22 cellular contexts compared by ENCODE assay signal in genomic region chr13:93730780-93731179, GRCh38.
A peak's percentile ranks its signal among the peaks of the same experiment; 100 is the strongest.
DNase-seq lines count a peak whose midpoint lies in the region; TF ChIP-seq lines count a peak whose summit lies in the region.
"Had no signal": no experiment of that assay in that cellular context is flagged by ENCODE, and none has a peak within 500 bp of the region (broad histone marks: within the 10 kb centered on the region; RNA-seq: fewer than 3 reads in every experiment).

No MANE protein-coding gene starts in this region.

- intact Hi-C loops in mammary epithelial cell (cut with micrococcal nuclease): no loop called here

- H3K27ac ChIP-seq in mammary epithelial cell (ENCODE audit: insufficient read depth, low read depth, low read length): no peak overlapping the region
- H3K27ac ChIP-seq: vagina had no signal

- no peak for TF ChIP-seq CTCF in retinal pigment epithelial cell (conservative IDR thresholded peaks at IDR 0.05; ENCODE audit: low read depth, low read length)
- no peak for TF ChIP-seq CTCF in mammary epithelial cell (conservative IDR thresholded peaks at IDR 0.05 in 1 of 2, IDR thresholded peaks at IDR 0.05 in 1 of 2; ENCODE audit: extremely low read depth in 1 of 2, insufficient read depth in 1 of 2, low read depth in 1 of 2, low read length in 2 of 2)

- H3K9me3 ChIP-seq in adipocyte (ENCODE audit: control insufficient read depth, low read length) (no peaks in the 10 kb centered on the region), mammary epithelial cell (replicated peaks; ENCODE audit: insufficient read depth, low read length) (peaks cover 3% of the 10 kb centered on the region)
- H3K9me3 ChIP-seq: vagina had no signal

- no TSS peak for BruUV-seq in mammary epithelial cell (replicated peaks; lab: Mats Ljungman, UMichigan)

- no peaks in the 10 kb centered on the region for H3K36me3 Mint-ChIP-seq in activated T-cell treated with anti-CD3 and anti-CD28 coated beads, Interleukin-2, amount 50 U/mL, for 24 hours (ENCODE audit: low read depth)

- H3K27me3 ChIP-seq in adipocyte (replicated peaks; ENCODE audit: control insufficient read depth, insufficient read depth, low read length) (no peaks in the 10 kb centered on the region), mammary epithelial cell (ENCODE audit: insufficient read depth, low read length) (no peaks in the 10 kb centered on the region)
- H3K27me3 ChIP-seq: vagina had no signal

- no peaks in the 10 kb centered on the region for H3K4me1 Mint-ChIP-seq in activated T-cell treated with anti-CD3 and anti-CD28 coated beads, Interleukin-2, amount 50 U/mL, for 24 hours (ENCODE audit: low read depth)

- dilution Hi-C loops in mammary epithelial cell (cut with HindIII; ENCODE audit: low sequenced_read_pairs): no loop called here

- H3K4me2 ChIP-seq in mammary epithelial cell (ENCODE audit: insufficient read depth, low read depth, low read length): no peak overlapping the region

- H3K27ac Mint-ChIP-seq in activated T-cell treated with anti-CD3 and anti-CD28 coated beads, Interleukin-2, amount 50 U/mL, for 24 hours: no peak overlapping the region
- H3K27ac Mint-ChIP-seq: activated CD8-positive, alpha-beta T cell treated with anti-CD3 and anti-CD28 coated beads for 36 hours had no signal

- DNase-seq in DMS79 treated with DMSO at 0.1 percent for 48 hours (lab: John Stamatoyannopoulos, UW) (peak; percentile 58), adipocyte (ENCODE audit: low read depth) (peak; percentile 35), hepatic stellate cell (ENCODE audit: low spot score) (peak; percentile 2), retinal pigment epithelial cell (ENCODE audit: low read depth) (peak; percentile 71), amygdala (lab: John Stamatoyannopoulos, UW) (no peak), SIG-M5 treated with dmso at 0.1 percent for 504 hours (lab: John Stamatoyannopoulos, UW; ENCODE audit: unreplicated experiment) (no peak), mammary epithelial cell (no peak)
- DNase-seq in activated T-cell treated with anti-CD3 and anti-CD28 coated beads, Interleukin-2, amount 50 U/mL, for 24 hours: no peak
- DNase-seq: activated CD8-positive, alpha-beta T cell treated with anti-CD3 and anti-CD28 coated beads for 36 hours; activated naive CD4-positive, alpha-beta T cell treated with Interleukin-2 at 50 U/mL for 16 hours; activated T-cell treated with anti-CD3 and anti-CD28 coated beads, Interleukin-2, amount 50 U/mL, for 1 hour; anterior cingulate cortex; DMS 273 treated with DMSO at 0.1 percent for 48 hours; effector CD4-positive, alpha-beta T cell; erythroblast; HCEC 1CT; KG1; NCI-H187; NCI-H345; occipital lobe; right cardiac atrium had no signal

- in situ Hi-C loops in mammary epithelial cell (cut with MboI; ENCODE audit: low sequenced_read_pairs in 2 of 2): no loop called here

- no peak overlapping the region for H2AFZ ChIP-seq in mammary epithelial cell (ENCODE audit: low read depth, low read length)

- H3K4me3 ChIP-seq in adipocyte (ENCODE audit: low read length): no peak overlapping the region
- H3K4me3 ChIP-seq in retinal pigment epithelial cell (ENCODE audit: low read length): no peak overlapping the region
- H3K4me3 ChIP-seq in mammary epithelial cell (replicated peaks in 1 of 3; ENCODE audit: insufficient read depth in 1 of 3, low read depth in 2 of 3, low read length in 3 of 3): no peak overlapping the region
- H3K4me3 ChIP-seq: vagina had no signal

- WGBS in mammary epithelial cell (ENCODE audit: low coverage, missing lambda C conversion rate): 79% methylated on average over 3 of the region's 3 CpGs

- H3K4me3 Mint-ChIP-seq in activated T-cell treated with anti-CD3 and anti-CD28 coated beads, Interleukin-2, amount 50 U/mL, for 24 hours: no peak overlapping the region
- H3K4me3 Mint-ChIP-seq: activated CD8-positive, alpha-beta T cell treated with anti-CD3 and anti-CD28 coated beads for 36 hours had no signal

- H3K36me3 ChIP-seq in adipocyte (ENCODE audit: control insufficient read depth, insufficient read depth, low read length, severe bottlenecking): no peaks in the 10 kb centered on the region
- no peaks in the 10 kb centered on the region for H3K36me3 ChIP-seq in mammary epithelial cell (ENCODE audit: insufficient read depth, low read length)
- H3K36me3 ChIP-seq: vagina had no signal

- no peak overlapping the region for H3K9ac ChIP-seq in adipocyte (ENCODE audit: low read length)
- no peak overlapping the region for H3K9ac ChIP-seq in mammary epithelial cell (ENCODE audit: insufficient read depth, low read length)

- H4K20me1 ChIP-seq in mammary epithelial cell (ENCODE audit: insufficient read depth, low read length): no peaks in the 10 kb centered on the region

- H3K4me1 ChIP-seq in adipocyte (ENCODE audit: control insufficient read depth, insufficient read depth, low read length) (peaks cover 16% of the 10 kb centered on the region), mammary epithelial cell (ENCODE audit: insufficient read depth, low read length) (no peaks in the 10 kb centered on the region)
- H3K4me1 ChIP-seq: vagina had no signal

- H3K27me3 Mint-ChIP-seq in activated T-cell treated with anti-CD3 and anti-CD28 coated beads, Interleukin-2, amount 50 U/mL, for 24 hours: peaks cover 3% of the 10 kb centered on the region
- H3K27me3 Mint-ChIP-seq: activated CD8-positive, alpha-beta T cell treated with anti-CD3 and anti-CD28 coated beads for 36 hours had no signal

- H3K79me2 ChIP-seq in mammary epithelial cell (ENCODE audit: insufficient read depth, low read length): no peaks in the 10 kb centered on the region

- CTCF ChIA-PET in mammary epithelial cell (lab: Charles Lee; ENCODE audit: low non-redundant PET): no interaction called here

- H3K9me3 Mint-ChIP-seq in activated T-cell treated with anti-CD3 and anti-CD28 coated beads, Interleukin-2, amount 50 U/mL, for 24 hours: no peaks in the 10 kb centered on the region

Comparison
In these comparisons a context has a peak if more than half of its experiments do, and no peak if none do; other contexts are left out.
1. DNase-seq: peak in DMS79 treated with DMSO at 0.1 percent for 48 hours (single experiment), adipocyte (single experiment), hepatic stellate cell (single experiment) and retinal pigment epithelial cell (single experiment); none in amygdala (0 of 56), SIG-M5 treated with dmso at 0.1 percent for 504 hours (single experiment), mammary epithelial cell (single experiment) and activated T-cell treated with anti-CD3 and anti-CD28 coated beads, Interleukin-2, amount 50 U/mL, for 24 hours (single experiment).